ENCODE assay signal across 20 cellular contexts in genomic region chr4:87965501-87965975, GRCh38. TPM values are rescaled to one million over a fixed set of nuclear protein-coding genes. Genes with fewer than 3 reads are reported as not detected.
"Had no signal": no experiment of that assay in that cellular context is flagged by ENCODE, and none has a peak within 500 bp of the region (broad histone marks: within the 10 kb centered on the region; RNA-seq: fewer than 3 reads in every experiment).

No MANE protein-coding gene starts in this region.

- ATAC-seq: activated CD8-positive, alpha-beta T cell treated with anti-CD3 and anti-CD28 coated beads for 36 hours; foreskin keratinocyte; left lung had no signal

- H3K36me3 ChIP-seq: left lung, stomach had no signal

- H3K27me3 ChIP-seq: dorsolateral prefrontal cortex, foreskin keratinocyte had no signal

- H3K27ac ChIP-seq: dorsolateral prefrontal cortex, epithelial cell of prostate, foreskin keratinocyte, left lung, stomach had no signal

- H3K9me3 ChIP-seq: left lung, stomach had no signal

- DNase-seq: activated CD4-positive, alpha-beta T cell treated with anti-CD3 and anti-CD28 coated beads, Interleukin-2, amount 10 ng/mL, durations not matched to agents 24 days and 14 days; activated CD8-positive, alpha-beta T cell treated with anti-CD3 and anti-CD28 coated beads for 36 hours; activated naive CD4-positive, alpha-beta T cell treated with anti-CD3 and anti-CD28 coated beads for 36 hours; activated T-cell treated with anti-CD3 and anti-CD28 coated beads, Interleukin-2, amount 50 U/mL, for 1 hour; caudate nucleus; dorsolateral prefrontal cortex; foreskin keratinocyte; glutamatergic neuron; hypothalamus; nephron progenitor cell; occipital lobe; stimulated activated CD4-positive, alpha-beta T cell treated with anti-CD3 and anti-CD28 coated beads, Interleukin-12 subunit alpha, Interleukin-12 subunit beta, amount 100 ng/mL, for 4 hours; stimulated activated CD4-positive, alpha-beta T cell treated with anti-CD3 and anti-CD28 coated beads, Interleukin-1b, Interleukin-23, amount 100 ng/mL, for 48 hours; stomach; T-cell; T-helper 9 cell had no signal

- H3K4me3 ChIP-seq: dorsolateral prefrontal cortex, left lung, stomach had no signal

- H3K4me1 ChIP-seq: foreskin keratinocyte, left lung, stomach had no signal

RNA-seq across cellular contexts. Expression of gene SPP1, which starts 10.0 kb away (rescaled TPM):
- total RNA-seq: activated CD8-positive, alpha-beta T cell treated with anti-CD3 and anti-CD28 coated beads for 36 hours; activated naive CD4-positive, alpha-beta T cell treated with anti-CD3 and anti-CD28 coated beads for 36 hours; lung microvascular endothelial cell; myocyte had no signal
